9 cellular contexts compared by ENCODE assay signal in genomic region chr22:24602105-24602749, GRCh38. TPM values are rescaled to one million over a fixed set of nuclear protein-coding genes. Genes with fewer than 3 reads are reported as not detected.
DNase-seq lines count a peak whose midpoint lies in the region; ATAC-seq, FAIRE-seq and TF ChIP-seq lines count a peak whose summit lies in the region.
"Not testable (repeated sequence)": the region's sequence is repeated elsewhere in the genome, so short reads cannot be mapped to it uniquely, and the experiment has no call there.
"Had no signal": no experiment of that assay in that cellular context is flagged by ENCODE, and none has a peak within 500 bp of the region (broad histone marks: within the 10 kb centered on the region; RNA-seq: fewer than 3 reads in every experiment).

No MANE protein-coding gene starts in this region.

- not testable (repeated sequence) for H3K27me3 Mint-ChIP-seq in activated CD8-positive, alpha-beta memory T cell treated with anti-CD3 and anti-CD28 coated beads, Interleukin-2, amount 10 ng/mL, durations not matched to agents 7 days and 5 days; endothelial cell (ENCODE audit: unreplicated experiment); natural killer cell (ENCODE audit: low read depth in 2 of 2)

- H3K27ac Mint-ChIP-seq in activated CD8-positive, alpha-beta memory T cell treated with anti-CD3 and anti-CD28 coated beads, Interleukin-2, amount 10 ng/mL, durations not matched to agents 7 days and 5 days: peak overlapping the region; percentile 70
- H3K27ac Mint-ChIP-seq in endothelial cell (ENCODE audit: unreplicated experiment) (peak overlapping the region; percentile 53), natural killer cell (peak overlapping the region in 1 of 2 donors; percentile 47)

- H3K9me2 ChIP-seq in PC-9 (ENCODE audit: insufficient read depth): not testable (repeated sequence)

- TF ChIP-seq POLR2A in thyroid gland (IDR thresholded peaks at IDR 0.05): not testable (repeated sequence)

- H2AFZ ChIP-seq in PC-9: not testable (repeated sequence)

- H3K4me3 ChIP-seq in PC-9; left lung; pancreas; thyroid gland (replicated peaks in 1 of 3): not testable (repeated sequence)

- H3K27ac ChIP-seq in C4-2B: peak overlapping the region; percentile 97
- H3K27ac ChIP-seq in PC-9: not testable (repeated sequence)
- H3K27ac ChIP-seq in left lung: peak overlapping the region; percentile 26 to 79
- H3K27ac ChIP-seq in pancreas: peak overlapping the region; percentile 9 to 76 (median 65)
- peak overlapping the region; percentile 81 to 91 (median 82) for H3K27ac ChIP-seq in thyroid gland

- DNase-seq in PC-9; activated CD8-positive, alpha-beta memory T cell treated with anti-CD3 and anti-CD28 coated beads, Interleukin-2, amount 10 ng/mL, durations not matched to agents 7 days and 5 days; endothelial cell (ENCODE audit: low spot score); left lung; natural killer cell; thyroid gland: not testable (repeated sequence)
- peak in 1 of 6 donors; percentile 44 for DNase-seq in pancreas

- H3K9me3 Mint-ChIP-seq in activated CD8-positive, alpha-beta memory T cell treated with anti-CD3 and anti-CD28 coated beads, Interleukin-2, amount 10 ng/mL, durations not matched to agents 7 days and 5 days (ENCODE audit: low read depth); endothelial cell (ENCODE audit: unreplicated experiment); natural killer cell: not testable (repeated sequence)

- H3K4me2 ChIP-seq in PC-9: 0 out of 2 replicates have a peak overlapping the region, but pooled peaks have one; percentile 47

- 60 to 63% methylated on average over 11 of the region's 11 CpGs for WGBS in pancreas, 2 donors
- WGBS in thyroid gland, 2 donors: 74 to 84% methylated on average over 10 to 11 of the region's 11 CpGs

- H3K79me2 ChIP-seq in PC-9 (ENCODE audit: low read depth): not testable (repeated sequence)

- not testable (repeated sequence) for H3K36me3 ChIP-seq in PC-9 (ENCODE audit: low read depth); left lung; pancreas; thyroid gland

- H3K27me3 ChIP-seq in PC-9 (ENCODE audit: insufficient read depth, low read depth); left lung; pancreas; thyroid gland: not testable (repeated sequence)

- not testable (repeated sequence) for H3K4me3 Mint-ChIP-seq in activated CD8-positive, alpha-beta memory T cell treated with anti-CD3 and anti-CD28 coated beads, Interleukin-2, amount 10 ng/mL, durations not matched to agents 7 days and 5 days; endothelial cell (ENCODE audit: unreplicated experiment)
- peak overlapping the region; percentile 37 for H3K4me3 Mint-ChIP-seq in natural killer cell

- peaks cover 20% of the 10 kb centered on the region for H3K4me1 ChIP-seq in PC-9 (replicated peaks; ENCODE audit: insufficient read depth)
- H3K4me1 ChIP-seq in left lung: peaks cover 7 to 37% of the 10 kb centered on the region in 2 donors
- H3K4me1 ChIP-seq in pancreas: peaks cover 6 to 17% (median 15%) of the 10 kb centered on the region in 3 donors
- peaks cover 38 to 48% of the 10 kb centered on the region in 2 donors for H3K4me1 ChIP-seq in thyroid gland

- peaks cover 45% of the 10 kb centered on the region for H3K4me1 Mint-ChIP-seq in activated CD8-positive, alpha-beta memory T cell treated with anti-CD3 and anti-CD28 coated beads, Interleukin-2, amount 10 ng/mL, durations not matched to agents 7 days and 5 days
- H3K4me1 Mint-ChIP-seq in endothelial cell (ENCODE audit: unreplicated experiment): not testable (repeated sequence)
- peaks cover 16 to 35% of the 10 kb centered on the region in 2 donors for H3K4me1 Mint-ChIP-seq in natural killer cell

- H4K20me1 ChIP-seq in PC-9 (ENCODE audit: insufficient read depth): not testable (repeated sequence)

- POLR2A ChIA-PET in PC-9 (lab: Charles Lee; ENCODE audit: unreplicated experiment): not testable (repeated sequence)

- BruUV-seq in PC-9 (replicated peaks; lab: Mats Ljungman, UMichigan): not testable (repeated sequence)

- not testable (repeated sequence) for TF ChIP-seq CTCF in C4-2B (conservative IDR thresholded peaks at IDR 0.05); PC-9 (conservative IDR thresholded peaks at IDR 0.05); endothelial cell (IDR thresholded peaks at IDR 0.05; ENCODE audit: unreplicated experiment); left lung (IDR thresholded peaks at IDR 0.05); natural killer cell (IDR thresholded peaks at IDR 0.05); pancreas (IDR thresholded peaks at IDR 0.05); thyroid gland (IDR thresholded peaks at IDR 0.05)

- not testable (repeated sequence) for ATAC-seq in activated CD8-positive, alpha-beta memory T cell treated with anti-CD3 and anti-CD28 coated beads, Interleukin-2, amount 10 ng/mL, durations not matched to agents 7 days and 5 days; left lung; natural killer cell
- peak in 2 of 4 donors; percentile 1 to 4 for ATAC-seq in pancreas

- FAIRE-seq in pancreas (lab: Jason Lieb, UNC): not testable (repeated sequence)

- CTCF ChIA-PET in PC-9 (lab: Charles Lee); activated CD8-positive, alpha-beta memory T cell treated with anti-CD3 and anti-CD28 coated beads, Interleukin-2, amount 10 ng/mL, durations not matched to agents 7 days and 5 days (lab: Charles Lee): not testable (repeated sequence)

- not testable (repeated sequence) for H3K9me3 ChIP-seq in PC-9 (ENCODE audit: insufficient read depth, low read depth); left lung; pancreas; thyroid gland

- intact Hi-C loops in PC-9 (cut with micrococcal nuclease; ENCODE audit: unreplicated experiment); left lung (cut with DNase I); pancreas (cut with DNase I); thyroid gland (cut with DNase I): not testable (repeated sequence)
- intact Hi-C loops in natural killer cell (cut with micrococcal nuclease): loop anchor here (5.0 kb wide), 1 partner anchor 925 kb away; no protein-coding TSS in a partner anchor

- not testable (repeated sequence) for H3F3A ChIP-seq in PC-9 (ENCODE audit: insufficient read depth, low read depth)

- H3K36me3 Mint-ChIP-seq in activated CD8-positive, alpha-beta memory T cell treated with anti-CD3 and anti-CD28 coated beads, Interleukin-2, amount 10 ng/mL, durations not matched to agents 7 days and 5 days; endothelial cell (ENCODE audit: low read depth, unreplicated experiment); natural killer cell: not testable (repeated sequence)

RNA-seq across cellular contexts. Expression of gene GGT1, which starts 0.8 kb away (rescaled TPM):
- 7.4 and 10.2 TPM in 2 replicates for total RNA-seq in PC-9 (2021)
- total RNA-seq in activated CD8-positive, alpha-beta memory T cell treated with anti-CD3 and anti-CD28 coated beads, Interleukin-2, amount 10 ng/mL, durations not matched to agents 7 days and 5 days: 10 to 100 TPM; 51.2 to 66.0 TPM
- total RNA-seq in endothelial cell (ENCODE audit: unreplicated experiment): 4.6 TPM
- total RNA-seq in left lung: 10 to 100 TPM; 42.5 to 96.4 TPM
- 10 to 100 TPM in 1 of 3 donors, 1 to 10 TPM in 2; 4.0 to 11.9 (median 7.0) TPM for total RNA-seq in natural killer cell
- 10 to 100 TPM; 23.5 to 60.1 (median 42.8) TPM for total RNA-seq in pancreas
- 100 to 1,000 TPM in 1 of 2 donors, 10 to 100 TPM in 1; 92.9 to 195 TPM for polyA plus RNA-seq in pancreas
- total RNA-seq in thyroid gland: 10 to 100 TPM; 15.5 to 20.7 (median 18.2) TPM

RNA-seq across cellular contexts. Expression of gene LRRC75B, which starts 9.4 kb away (rescaled TPM):
- total RNA-seq in PC-9 (2021): 2.2 and 4.5 TPM in 2 replicates
- 1 to 10 TPM; 1.6 to 2.1 TPM for total RNA-seq in activated CD8-positive, alpha-beta memory T cell treated with anti-CD3 and anti-CD28 coated beads, Interleukin-2, amount 10 ng/mL, durations not matched to agents 7 days and 5 days
- total RNA-seq in endothelial cell (ENCODE audit: unreplicated experiment): 26.9 TPM
- total RNA-seq in left lung: 10 to 100 TPM in 1 of 2 donors, 1 to 10 TPM in 1; 6.8 to 11.4 TPM
- 1 to 10 TPM; 1.7 to 4.8 (median 2.3) TPM for total RNA-seq in natural killer cell
- total RNA-seq in pancreas: 10 to 100 TPM in 3 of 6 donors, 1 to 10 TPM in 3; 8.3 to 20.2 (median 9.8) TPM
- polyA plus RNA-seq in pancreas: 100 to 1,000 TPM; 101 to 106 TPM
- 10 to 100 TPM; 18.6 to 51.2 (median 39.6) TPM for total RNA-seq in thyroid gland
- polyA plus RNA-seq: CD8-positive, alpha-beta memory T cell had no signal

RNA-seq across cellular contexts. Expression of gene SNRPD3, which starts 46.4 kb away (rescaled TPM):
- total RNA-seq in PC-9 (2021): 77.1 and 117 TPM in 2 replicates
- total RNA-seq in activated CD8-positive, alpha-beta memory T cell treated with anti-CD3 and anti-CD28 coated beads, Interleukin-2, amount 10 ng/mL, durations not matched to agents 7 days and 5 days: 100 to 1,000 TPM; 132 to 139 TPM
- 103 TPM for total RNA-seq in endothelial cell (ENCODE audit: unreplicated experiment)
- total RNA-seq in left lung: 10 to 100 TPM; 62.7 to 67.3 TPM
- total RNA-seq in natural killer cell: 10 to 100 TPM; 40.9 to 44.6 (median 44.0) TPM
- total RNA-seq in pancreas: 10 to 100 TPM; 15.9 to 36.1 (median 27.8) TPM
- polyA plus RNA-seq in pancreas: 10 to 100 TPM; 30.6 to 58.1 TPM
- 100 to 1,000 TPM in 3 of 4 donors, 10 to 100 TPM in 1; 96.9 to 216 (median 145) TPM for total RNA-seq in thyroid gland

RNA-seq across cellular contexts. Expression of gene GUCD1, which starts 47.3 kb away (rescaled TPM):
- 69.1 and 80.2 TPM in 2 replicates for total RNA-seq in PC-9 (2021)
- 100 to 1,000 TPM; 130 to 150 TPM for total RNA-seq in activated CD8-positive, alpha-beta memory T cell treated with anti-CD3 and anti-CD28 coated beads, Interleukin-2, amount 10 ng/mL, durations not matched to agents 7 days and 5 days
- total RNA-seq in endothelial cell (ENCODE audit: unreplicated experiment): 83.8 TPM
- total RNA-seq in left lung: 100 to 1,000 TPM; 115 to 188 TPM
- 100 to 1,000 TPM in 1 of 3 donors, 10 to 100 TPM in 2; 76.9 to 102 (median 94.9) TPM for total RNA-seq in natural killer cell
- 10 to 100 TPM; 41.0 to 55.2 (median 46.3) TPM for total RNA-seq in pancreas
- 10 to 100 TPM; 39.9 to 41.1 TPM for polyA plus RNA-seq in pancreas
- total RNA-seq in thyroid gland: 10 to 100 TPM; 51.6 to 89.7 (median 74.2) TPM
